ENCODE assay signal across 20 cellular contexts in the genomic region with DNA sequence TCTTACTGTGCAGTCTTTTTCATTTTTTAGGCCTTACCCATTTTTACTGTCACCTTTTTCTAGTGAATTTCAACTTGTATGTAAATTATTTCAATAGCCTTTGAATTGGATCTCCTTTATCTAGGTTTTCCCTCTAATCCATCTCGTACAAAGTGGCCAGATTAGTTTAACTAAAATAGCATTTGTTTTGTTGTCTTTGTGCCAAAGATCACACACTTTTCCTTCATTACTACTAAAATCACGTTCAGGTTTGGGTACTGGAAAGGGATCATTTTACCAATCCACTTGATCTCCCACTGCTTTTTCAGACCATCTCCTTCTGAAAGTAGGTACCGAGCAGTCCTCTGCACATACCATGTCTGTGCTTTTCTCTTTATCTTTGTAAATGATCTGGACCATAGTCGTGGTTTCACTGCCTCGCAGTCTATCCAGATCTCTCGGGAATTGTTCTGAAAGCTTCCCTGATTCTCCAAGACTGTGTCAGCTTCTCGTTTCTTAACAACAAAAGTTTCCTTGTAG. TPM values are rescaled to one million over a fixed set of nuclear protein-coding genes. Genes with fewer than 3 reads are reported as not detected.
"Had no signal": no experiment of that assay in that cellular context is flagged by ENCODE, and none has a peak within 500 bp of the region (broad histone marks: within the 10 kb centered on the region; RNA-seq: fewer than 3 reads in every experiment).

No MANE protein-coding gene starts in this region.

- H3K4me3 ChIP-seq: adrenal gland, coronary artery, esophagus muscularis mucosa, left lung, suprapubic skin had no signal

- H3K4me3 Mint-ChIP-seq: activated B cell treated with CpG ODN at 0.5 μM for 24 hours; activated naive CD4-positive, alpha-beta T cell treated with anti-CD3 and anti-CD28 coated beads for 36 hours; natural killer cell; stimulated activated naive CD8-positive, alpha-beta T cell treated with anti-CD3 and anti-CD28 coated beads, Interleukin-15, Interleukin-2, amounts not matched to agents 100 ng/mL and 50 ng/mL, for 24 hours; type B pancreatic cell had no signal

- H3K4me1 ChIP-seq: adrenal gland had no signal

- H3K36me3 Mint-ChIP-seq: natural killer cell had no signal

- H3K27ac ChIP-seq: adrenal gland, coronary artery, esophagus muscularis mucosa, left lung, suprapubic skin had no signal

- H3K27me3 ChIP-seq: adrenal gland, esophagus muscularis mucosa, left lung, suprapubic skin had no signal

- DNase-seq: activated B cell treated with CpG ODN at 0.5 μM for 24 hours; activated CD4-positive, alpha-beta T cell treated with anti-CD3 and anti-CD28 coated beads for 48 hours; activated CD8-positive, alpha-beta memory T cell treated with anti-CD3 and anti-CD28 coated beads, Interleukin-2, amount 50 U/mL, for 48 hours; activated naive CD4-positive, alpha-beta T cell treated with anti-CD3 and anti-CD28 coated beads for 36 hours; adrenal gland; caudate nucleus; hippocampal formation; kidney; left lung; natural killer cell; occipital lobe; T-helper 2 cell had no signal

- ATAC-seq: left lung, natural killer cell, sciatic nerve had no signal

- H3K27me3 Mint-ChIP-seq: activated B cell treated with CpG ODN at 0.5 μM for 24 hours; stimulated activated naive CD8-positive, alpha-beta T cell treated with anti-CD3 and anti-CD28 coated beads, Interleukin-15, Interleukin-2, amounts not matched to agents 100 ng/mL and 50 ng/mL, for 24 hours; type B pancreatic cell had no signal

- H3K9me3 Mint-ChIP-seq: activated B cell treated with CpG ODN at 0.5 μM for 24 hours; activated naive CD4-positive, alpha-beta T cell treated with anti-CD3 and anti-CD28 coated beads for 36 hours; activated T-helper 2 cell treated with anti-CD3 and anti-CD28 coated beads, Interferon-gamma antibody, Interleukin-2, Interleukin-4, amounts not matched to agents 10 μg/mL and 5 μg/mL and 100 μg/mL, durations not matched to agents 14 hours and 24 hours and 36 hours; natural killer cell; stimulated activated naive CD8-positive, alpha-beta T cell treated with anti-CD3 and anti-CD28 coated beads, Interleukin-15, Interleukin-2, amounts not matched to agents 100 ng/mL and 50 ng/mL, for 24 hours; type B pancreatic cell had no signal

- H3K9me3 ChIP-seq: adrenal gland, esophagus muscularis mucosa, left lung, suprapubic skin had no signal

- H3K36me3 ChIP-seq: adrenal gland, esophagus muscularis mucosa, left lung, suprapubic skin had no signal

- H3K27ac Mint-ChIP-seq: activated B cell treated with CpG ODN at 0.5 μM for 24 hours; activated naive CD4-positive, alpha-beta T cell treated with anti-CD3 and anti-CD28 coated beads for 36 hours; activated T-helper 2 cell treated with anti-CD3 and anti-CD28 coated beads, Interferon-gamma antibody, Interleukin-2, Interleukin-4, amounts not matched to agents 10 μg/mL and 5 μg/mL and 100 μg/mL, durations not matched to agents 14 hours and 24 hours and 36 hours; natural killer cell; stimulated activated naive CD8-positive, alpha-beta T cell treated with anti-CD3 and anti-CD28 coated beads, Interleukin-15, Interleukin-2, amounts not matched to agents 100 ng/mL and 50 ng/mL, for 24 hours; type B pancreatic cell had no signal

RNA-seq across cellular contexts. Expression of gene TEX46, which starts 23.7 kb away (rescaled TPM):
- total RNA-seq: activated B cell treated with CpG ODN at 0.5 μM for 24 hours; activated naive CD4-positive, alpha-beta T cell treated with anti-CD3 and anti-CD28 coated beads for 36 hours; activated T-helper 2 cell treated with anti-CD3 and anti-CD28 coated beads, Interferon-gamma antibody, Interleukin-2, Interleukin-4, amounts not matched to agents 10 μg/mL and 5 μg/mL and 100 μg/mL, durations not matched to agents 14 hours and 24 hours and 36 hours; adrenal gland; esophagus muscularis mucosa; glomerular endothelial cell; kidney; left lung; natural killer cell; occipital lobe; sciatic nerve; suprapubic skin had no signal
- polyA plus RNA-seq: adrenal gland had no signal
